Comparison of ENCODE assay signal across 3 cellular contexts in genomic region chrX:106467943-106468342, GRCh38.
"Had no signal": no experiment of that assay in that cellular context is flagged by ENCODE, and none has a peak within 500 bp of the region (broad histone marks: within the 10 kb centered on the region; RNA-seq: fewer than 3 reads in every experiment).

No MANE protein-coding gene starts in this region.

- H3K4me3 ChIP-seq: GM12878 had no signal

- DNase-seq: GDM1, GF-D8 had no signal
